ENCODE assay signal across 21 cellular contexts in the genomic region with DNA sequence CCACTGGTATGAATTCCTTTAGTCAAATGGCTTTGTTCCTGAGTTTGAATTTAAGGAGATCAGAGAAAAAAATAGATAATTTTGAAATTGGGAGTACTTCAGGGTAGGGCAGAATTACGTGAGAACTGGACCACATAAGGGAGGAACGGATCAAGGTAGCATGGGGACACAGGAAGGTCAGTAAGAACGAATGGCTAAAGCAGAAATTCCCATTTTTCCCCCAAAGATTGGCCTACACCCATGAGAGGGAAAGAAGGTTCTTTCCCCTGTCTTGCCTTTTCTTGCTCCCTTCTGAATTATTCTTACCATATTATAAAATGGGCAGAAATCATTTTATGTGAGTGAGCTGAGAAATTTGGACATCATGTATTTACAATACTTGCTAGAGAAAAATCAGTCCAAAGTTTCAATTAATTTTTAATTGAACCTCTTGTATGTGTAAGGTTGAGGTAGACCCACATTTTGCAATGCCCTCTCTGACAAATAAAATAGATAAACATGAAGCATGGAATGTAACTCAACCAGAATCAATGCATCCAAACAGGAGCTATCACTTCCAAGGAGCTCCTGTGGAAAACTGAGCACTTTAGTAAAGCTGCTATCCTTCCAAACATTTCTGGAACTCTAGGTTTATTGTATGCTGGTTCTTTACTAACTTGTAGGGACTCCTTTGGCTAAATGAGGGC.
DNase-seq lines count a peak whose midpoint lies in the region; ATAC-seq, FAIRE-seq and TF ChIP-seq lines count a peak whose summit lies in the region.
"Had no signal": no experiment of that assay in that cellular context is flagged by ENCODE, and none has a peak within 500 bp of the region (broad histone marks: within the 10 kb centered on the region; RNA-seq: fewer than 3 reads in every experiment).

No MANE protein-coding gene starts in this region.

- H3K9me3 ChIP-seq in liver (ENCODE audit: control insufficient read depth in 4 of 4, low read length in 3 of 4) (no peaks in the 10 kb centered on the region), HepG2 (ENCODE audit: low read length) (no peaks in the 10 kb centered on the region), endodermal cell (ENCODE audit: control insufficient read depth, low read length) (no peaks in the 10 kb centered on the region)
- H3K9me3 ChIP-seq: A549 had no signal

- no peaks in the 10 kb centered on the region for H3K36me3 Mint-ChIP-seq in endodermal cell (ENCODE audit: low read depth)
- no peaks in the 10 kb centered on the region for H3K36me3 Mint-ChIP-seq in nephron (ENCODE audit: low read depth)

- no peak overlapping the region for H3K4me3 Mint-ChIP-seq in endodermal cell
- no peak overlapping the region for H3K4me3 Mint-ChIP-seq in nephron
- H3K4me3 Mint-ChIP-seq: CD4-positive, alpha-beta memory T cell had no signal

- peak overlapping the region in 1 of 2 donors; percentile 29 for H3K27ac ChIP-seq in liver (ENCODE audit: low read depth in 1 of 2, low read length in 2 of 2)
- no peak overlapping the region for H3K27ac ChIP-seq in HepG2 (ENCODE audit: extremely low read length, insufficient read depth, low read length)
- H3K27ac ChIP-seq in endodermal cell (ENCODE audit: low read depth, low read length) = no peak overlapping the region
- H3K27ac ChIP-seq: A549 had no signal

- in situ Hi-C loops in HepG2 (cut with HindIII; ENCODE audit: extremely low pct_ligation_motif_present, low pct_unique_long_range_greater_than_20kb) = no loop called here

- ATAC-seq in HepG2 (no peak), GM18909 (IDR thresholded peaks at IDR 0.05; ENCODE audit: poor library complexity, unreplicated experiment) (no peak)
- ATAC-seq: A549 had no signal

- CTCF ChIA-PET in HepG2 (lab: Yijun Ruan, JAX; ENCODE audit: low intra/inter-chr PET ratio, low total read pairs) = no interaction called here

- peak in 1 of 2 donors; percentile 16 for TF ChIP-seq RAD21 in liver (IDR thresholded peaks at IDR 0.05)
- no peak for TF ChIP-seq RAD21 in HepG2 (CRISPR knock-in tag; IDR thresholded peaks at IDR 0.05)

- no peak overlapping the region for H3K4me2 ChIP-seq in HepG2 (ENCODE audit: low read depth, low read length)
- H3K4me2 ChIP-seq: A549 had no signal

- H3K36me3 ChIP-seq in liver (ENCODE audit: control insufficient read depth in 4 of 4, insufficient read depth in 3 of 4, low read depth in 1 of 4, low read length in 3 of 4) (no peaks in the 10 kb centered on the region), HepG2 (replicated peaks in 1 of 2; ENCODE audit: control insufficient read depth in 1 of 2, insufficient read depth in 2 of 2, low read length in 2 of 2) (peaks cover 1 to 10% of the 10 kb centered on the region in 2 experiments; a peak in 2 of 5 replicates), endodermal cell (ENCODE audit: control insufficient read depth, insufficient read depth, low read length) (peaks cover 3% of the 10 kb centered on the region)

- H3K9ac ChIP-seq in liver (ENCODE audit: low read depth in 1 of 2, low read length in 2 of 2) = no peak overlapping the region
- H3K9ac ChIP-seq in HepG2 (ENCODE audit: insufficient read depth, low read depth, low read length) = no peak overlapping the region
- no peak overlapping the region for H3K9ac ChIP-seq in endodermal cell (ENCODE audit: extremely low read depth, low read length, poor library complexity, severe bottlenecking)

- no peak for FAIRE-seq in HepG2 (lab: Jason Lieb, UNC)
- FAIRE-seq: A549, G401.6, GM19239, H54 had no signal

- WGBS in liver = 37% methylated on average over 3 of the region's 3 CpGs
- 95% methylated on average over 3 of the region's 3 CpGs for WGBS in HepG2 (ENCODE audit: low lambda C conversion rate)
- 84 to 100% methylated on average over 2 to 3 of the region's 3 CpGs for WGBS in endodermal cell (ENCODE audit: insufficient coverage in 1 of 2, insufficient read length in 1 of 2), 2 experiments

- no peaks in the 10 kb centered on the region for H3K79me2 ChIP-seq in HepG2 (ENCODE audit: insufficient read depth, low read length)

- TF ChIP-seq POLR2A in HepG2 (IDR thresholded peaks at IDR 0.05; ENCODE audit: insufficient read depth in 1 of 2, low read depth in 2 of 2, low read length in 2 of 2) = no peak

- H3K27me3 ChIP-seq in liver (ENCODE audit: control insufficient read depth in 4 of 4, insufficient read depth in 4 of 4, low read length in 3 of 4) (no peaks in the 10 kb centered on the region), HepG2 (ENCODE audit: control insufficient read depth in 1 of 2, insufficient read depth in 2 of 2, low read length in 2 of 2) (no peaks in the 10 kb centered on the region), endodermal cell (ENCODE audit: control insufficient read depth, insufficient read depth, low read length, poor library complexity, severe bottlenecking) (no peaks in the 10 kb centered on the region)

- H2AFZ ChIP-seq in HepG2 (ENCODE audit: low read length) = no peak overlapping the region

- peaks cover 2 to 18% (median 12%) of the 10 kb centered on the region in 4 donors for H3K4me1 ChIP-seq in liver (ENCODE audit: control insufficient read depth in 4 of 4, insufficient read depth in 4 of 4, low read length in 3 of 4)
- H3K4me1 ChIP-seq in HepG2 (ENCODE audit: insufficient read depth, low read length) = peaks cover 10% of the 10 kb centered on the region
- no peaks in the 10 kb centered on the region for H3K4me1 ChIP-seq in endodermal cell (ENCODE audit: control insufficient read depth, insufficient read depth, low read length)
- H3K4me1 ChIP-seq: A549 had no signal

- BruUV-seq in HepG2 (replicated peaks; lab: Mats Ljungman, UMichigan) = no TSS peak

- no peaks in the 10 kb centered on the region for H3K27me3 Mint-ChIP-seq in endodermal cell (ENCODE audit: insufficient read depth)
- H3K27me3 Mint-ChIP-seq in nephron (ENCODE audit: low read depth) = no peaks in the 10 kb centered on the region
- H3K27me3 Mint-ChIP-seq: CD4-positive, alpha-beta memory T cell had no signal

- H3K4me1 Mint-ChIP-seq in endodermal cell = peaks cover 15% of the 10 kb centered on the region
- H3K4me1 Mint-ChIP-seq in nephron = no peaks in the 10 kb centered on the region
- H3K4me1 Mint-ChIP-seq: CD4-positive, alpha-beta memory T cell had no signal

- DNase-seq in HepG2 (ENCODE audit: low spot score) (no peak), endodermal cell (no peak), NAMALWA (ENCODE audit: low spot score) (no peak), NCI-H345 treated with DMSO at 0.1 percent for 48 hours (lab: John Stamatoyannopoulos, UW; ENCODE audit: unreplicated experiment) (no peak)
- DNase-seq: 8988T; ACHN; C1 segment of cervical spinal cord; Calu3; CD4-positive, alpha-beta memory T cell; COR-L47; DMS53; DMS79 treated with DMSO at 0.1 percent for 48 hours; GOT3; HCEC 1CT had no signal

- H3K9me3 Mint-ChIP-seq in endodermal cell = no peaks in the 10 kb centered on the region
- H3K9me3 Mint-ChIP-seq in nephron = no peaks in the 10 kb centered on the region
- H3K9me3 Mint-ChIP-seq: CD4-positive, alpha-beta memory T cell had no signal

- POLR2A ChIA-PET in HepG2 (lab: Yijun Ruan, JAX) = interaction anchor here (2.4 kb wide), 1 partner anchor 94 kb away, joined by 6 read pairs; the partner anchor contains the start of gene KIF21A

- H3K27ac Mint-ChIP-seq in endodermal cell = peak overlapping the region; percentile 67
- peak overlapping the region; percentile 28 to 75 (median 46) for H3K27ac Mint-ChIP-seq in nephron
- H3K27ac Mint-ChIP-seq: CD4-positive, alpha-beta memory T cell had no signal

- H3K4me3 ChIP-seq in liver (ENCODE audit: low read depth in 1 of 3, low read length in 3 of 3) (no peak overlapping the region), HepG2 (replicated peaks in 1 of 3; ENCODE audit: insufficient read depth in 1 of 3, low read depth in 2 of 3, low read length in 3 of 3) (no peak overlapping the region), endodermal cell (ENCODE audit: low read length) (no peak overlapping the region)
- H3K4me3 ChIP-seq: A549 had no signal

- TF ChIP-seq CTCF in liver (IDR thresholded peaks at IDR 0.05; ENCODE audit: low read depth, low read length, missing input control) = no peak
- TF ChIP-seq CTCF in HepG2 (CRISPR knock-in tag; IDR thresholded peaks at IDR 0.05) = no peak
- TF ChIP-seq CTCF in endodermal cell (conservative IDR thresholded peaks at IDR 0.05) = no peak
- no peak for TF ChIP-seq CTCF in nephron (IDR thresholded peaks at IDR 0.05; ENCODE audit: unreplicated experiment in 3 of 3)

- intact Hi-C loops in HepG2 (cut with micrococcal nuclease; ENCODE audit: unreplicated experiment) = no loop called here

- no peak for TF ChIP-seq EP300 in HepG2 (IDR thresholded peaks at IDR 0.05; ENCODE audit: low read depth in 2 of 2, low read length in 2 of 2)
- TF ChIP-seq EP300 in HepG2 (CRISPR knock-in tag; IDR thresholded peaks at IDR 0.05; ENCODE audit: borderline replicate concordance) = no peak

- H4K20me1 ChIP-seq in HepG2 (ENCODE audit: insufficient read depth, low read length) = no peaks in the 10 kb centered on the region

TF ChIP-seq in liver, 16 proteins besides CTCF, POLR2A, EP300 and RAD21 (continues in another document):
- peak; percentile 10 to 40 for TF ChIP-seq RXRA (IDR thresholded peaks at IDR 0.05)
- no peak for TF ChIP-seq FOXA1 (IDR thresholded peaks at IDR 0.05)
- no peak for TF ChIP-seq TAF1 (conservative IDR thresholded peaks at IDR 0.05)
- TF ChIP-seq, protein P1, sequence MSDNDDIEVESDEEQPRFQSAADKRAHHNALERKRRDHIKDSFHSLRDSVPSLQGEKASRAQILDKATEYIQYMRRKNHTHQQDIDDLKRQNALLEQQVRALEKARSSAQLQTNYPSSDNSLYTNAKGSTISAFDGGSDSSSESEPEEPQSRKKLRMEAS (IDR thresholded peaks at IDR 0.05) = no peak
- peak; percentile 57 for TF ChIP-seq SP1 (IDR thresholded peaks at IDR 0.05)

TF ChIP-seq in HepG2, 621 proteins besides CTCF, POLR2A, EP300 and RAD21 (continues in another document):
- TF ChIP-seq ZBTB10 (CRISPR knock-in tag; IDR thresholded peaks at IDR 0.05; ENCODE audit: borderline replicate concordance) = no peak
